ENCODE assay signal across 9 cellular contexts in genomic region chr13:24540236-24541126, GRCh38. TPM values are rescaled to one million over a fixed set of nuclear protein-coding genes. Genes with fewer than 3 reads are reported as not detected.
DNase-seq lines count a peak whose midpoint lies in the region; ATAC-seq and TF ChIP-seq lines count a peak whose summit lies in the region.
"Had no signal": no experiment of that assay in that cellular context is flagged by ENCODE, and none has a peak within 500 bp of the region (broad histone marks: within the 10 kb centered on the region; RNA-seq: fewer than 3 reads in every experiment).

No MANE protein-coding gene starts in this region.

- H4K5ac ChIP-seq in IMR-90 (ENCODE audit: low read depth, low read length) = no peak overlapping the region

- no peaks in the 10 kb centered on the region for H3K9me1 ChIP-seq in IMR-90 (ENCODE audit: insufficient read depth, low read length)

- H2BK20ac ChIP-seq in IMR-90 (ENCODE audit: low read depth, low read length) = no peak overlapping the region

- POLR2A ChIA-PET in IMR-90 (lab: Charles Lee; ENCODE audit: unreplicated experiment) = no interaction called here

- H3K4me3 ChIP-seq in IMR-90 (ENCODE audit: insufficient read depth, low read depth, low read length) (no peak overlapping the region), epithelial cell of proximal tubule (ENCODE audit: low read depth, low read length) (no peak overlapping the region), neural progenitor cell (no peak overlapping the region)

- H3K4me1 Mint-ChIP-seq in neural progenitor cell = peaks cover 2% of the 10 kb centered on the region

- no peak overlapping the region for H3K23ac ChIP-seq in IMR-90 (ENCODE audit: low read depth, low read length)

- no peaks in the 10 kb centered on the region for H3K79me2 ChIP-seq in neural progenitor cell (ENCODE audit: low read depth)

- no peaks in the 10 kb centered on the region for H3K36me3 Mint-ChIP-seq in neural progenitor cell

- H3K79me1 ChIP-seq in IMR-90 (ENCODE audit: low read depth in 1 of 2, low read length in 2 of 2) = no peaks in the 10 kb centered on the region

- in situ Hi-C loops in IMR-90 (cut with MboI; ENCODE audit: low sequenced_read_pairs) = no loop called here

- H3K18ac ChIP-seq in IMR-90 (ENCODE audit: low read depth, low read length) = no peak overlapping the region

- H2BK120ac ChIP-seq in IMR-90 (ENCODE audit: low read depth, low read length) = no peak overlapping the region

- H3K27me3 ChIP-seq in IMR-90 (ENCODE audit: control insufficient read depth, insufficient read depth, low read length) (peaks cover 28% of the 10 kb centered on the region), neural progenitor cell (peaks cover 46% of the 10 kb centered on the region)

- no peak overlapping the region for H2BK5ac ChIP-seq in IMR-90 (ENCODE audit: low read depth, low read length, poor library complexity, severe bottlenecking)

- no peak overlapping the region for H2AK5ac ChIP-seq in IMR-90 (ENCODE audit: low read depth, low read length)

- H4K20me1 ChIP-seq in IMR-90 (ENCODE audit: insufficient read depth, low read length) = no peaks in the 10 kb centered on the region
- no peaks in the 10 kb centered on the region for H4K20me1 ChIP-seq in neural progenitor cell (ENCODE audit: low read depth)

- H3K36me3 ChIP-seq in IMR-90 (ENCODE audit: control insufficient read depth, insufficient read depth, low read length) (no peaks in the 10 kb centered on the region), neural progenitor cell (no peaks in the 10 kb centered on the region)

- H3K27ac ChIP-seq in IMR-90 (ENCODE audit: insufficient read depth, low read length) (no peak overlapping the region), neural progenitor cell (no peak overlapping the region)
- H3K27ac ChIP-seq: VCaP had no signal

- ATAC-seq in IMR-90 (ENCODE audit: low read depth) = peak; percentile 35; the same call in 1 of the 2 replicates
- ATAC-seq in HG02610 (IDR thresholded peaks at IDR 0.05; ENCODE audit: unreplicated experiment) = no peak

- BruUV-seq in IMR-90 (replicated peaks; lab: Mats Ljungman, UMichigan) = no TSS peak

- TF ChIP-seq CTCF in IMR-90 (conservative IDR thresholded peaks at IDR 0.05; ENCODE audit: low read depth, low read length) (peak; percentile 19; the same call in 1 of the 2 replicates), epithelial cell of proximal tubule (conservative IDR thresholded peaks at IDR 0.05; ENCODE audit: low read depth, low read length) (peak; percentile 28), neural progenitor cell (IDR thresholded peaks at IDR 0.05) (peak; percentile 46)

- no peak for TF ChIP-seq RAD21 in IMR-90 (IDR thresholded peaks at IDR 0.05; ENCODE audit: low read length)

- CTCF ChIA-PET in IMR-90 (lab: Yijun Ruan, JAX) = no interaction called here

- no peak overlapping the region for H3K9ac ChIP-seq in IMR-90 (ENCODE audit: low read depth, low read length)
- no peak overlapping the region for H3K9ac ChIP-seq in neural progenitor cell

- H3K14ac ChIP-seq in IMR-90 (replicated peaks; ENCODE audit: low read depth, low read length) = no peak overlapping the region

- H3K4me3 Mint-ChIP-seq in neural progenitor cell = no peak overlapping the region

- dilution Hi-C loops in IMR-90 (cut with HindIII; ENCODE audit: low sequenced_read_pairs, unreplicated experiment) = no loop called here

- peaks cover 7% of the 10 kb centered on the region for H3K9me3 Mint-ChIP-seq in neural progenitor cell

- 82% methylated on average over 8 of the region's 32 CpGs; no CpG with 5 or more reads in 1 of the 2 experiments for WGBS in IMR-90 (ENCODE audit: extremely low coverage in 2 of 2, insufficient read length in 1 of 2), 2 experiments

- DNase-seq in Daoy (ENCODE audit: low read depth) (peak; percentile 23), IMR-90 (no peak), epithelial cell of proximal tubule (ENCODE audit: low read depth) (no peak), neural progenitor cell (ENCODE audit: low spot score) (peak; percentile 41), NCI-H1092 (lab: John Stamatoyannopoulos, UW) (no peak), HuH-7.5 (ENCODE audit: low spot score) (no peak), CD1c-positive myeloid dendritic cell (ENCODE audit: extremely low spot score) (no peak)

- H2AFZ ChIP-seq in IMR-90 (replicated peaks; ENCODE audit: low read length, poor library complexity) (peak overlapping the region; percentile 41), neural progenitor cell (replicated peaks) (peak overlapping the region; percentile 34)

- peaks cover 23% of the 10 kb centered on the region for H3K27me3 Mint-ChIP-seq in neural progenitor cell (ENCODE audit: insufficient read depth, low read depth)

- no peak overlapping the region for H2AK9ac ChIP-seq in IMR-90 (replicated peaks; ENCODE audit: low read depth, low read length, poor library complexity)

- H3K4ac ChIP-seq in IMR-90 (ENCODE audit: low read depth, low read length) = no peak overlapping the region

- no peaks in the 10 kb centered on the region for H3F3A ChIP-seq in neural progenitor cell (ENCODE audit: low read depth)

- no peak overlapping the region for H3K27ac Mint-ChIP-seq in neural progenitor cell

- H2BK15ac ChIP-seq in IMR-90 (ENCODE audit: low read depth, low read length) = no peak overlapping the region

- no peaks in the 10 kb centered on the region for H3K4me1 ChIP-seq in IMR-90 (ENCODE audit: control insufficient read depth, insufficient read depth, low read length)
- H3K4me1 ChIP-seq in neural progenitor cell = no peaks in the 10 kb centered on the region

- H4K91ac ChIP-seq in IMR-90 (ENCODE audit: insufficient read depth, low read depth, low read length) = no peak overlapping the region

- no peak overlapping the region for H3K56ac ChIP-seq in IMR-90 (ENCODE audit: extremely low read depth, insufficient read depth, low read length)

- H3K4me2 ChIP-seq in IMR-90 (ENCODE audit: low read depth, low read length) (no peak overlapping the region), neural progenitor cell (no peak overlapping the region)

- no peak overlapping the region for H4K8ac ChIP-seq in IMR-90 (ENCODE audit: low read depth in 2 of 2, low read length in 2 of 2)

- H3K9me3 ChIP-seq in IMR-90 (ENCODE audit: control insufficient read depth, insufficient read depth, low read length) (no peaks in the 10 kb centered on the region), neural progenitor cell (ENCODE audit: low read depth) (no peaks in the 10 kb centered on the region)

- intact Hi-C loops in IMR-90 (cut with micrococcal nuclease) = no loop called here

- TF ChIP-seq POLR2A in IMR-90 (IDR thresholded peaks at IDR 0.05; ENCODE audit: low read depth, low read length) = no peak

TF ChIP-seq in IMR-90, 13 proteins besides CTCF, POLR2A, EP300 and RAD21:
- TF ChIP-seq FOS (IDR thresholded peaks at IDR 0.05; ENCODE audit: low read depth, low read length) = no peak
- TF ChIP-seq ELK1 (IDR thresholded peaks at IDR 0.05; ENCODE audit: borderline replicate concordance, low read depth, low read length) = no peak
- no peak for TF ChIP-seq BHLHE40 (IDR thresholded peaks at IDR 0.05; ENCODE audit: low read depth, low read length)
- no peak for TF ChIP-seq NFE2L2 (IDR thresholded peaks at IDR 0.05; ENCODE audit: low read depth, low read length)
- TF ChIP-seq RFX5 (IDR thresholded peaks at IDR 0.05; ENCODE audit: low read depth, low read length) = no peak
- no peak for TF ChIP-seq SMC3 (IDR thresholded peaks at IDR 0.05; ENCODE audit: low read depth, low read length)
- TF ChIP-seq MAZ (IDR thresholded peaks at IDR 0.05; ENCODE audit: borderline replicate concordance, low read depth, low read length) = no peak
- TF ChIP-seq MXI1 (IDR thresholded peaks at IDR 0.05; ENCODE audit: borderline replicate concordance, low read depth, low read length) = no peak
- TF ChIP-seq MAFK (IDR thresholded peaks at IDR 0.05; ENCODE audit: low read depth, low read length) = no peak

RNA-seq across cellular contexts. Expression of gene PARP4, which starts 27.9 kb away (rescaled TPM):
- total RNA-seq in Daoy (2014; rRNA removed; shearing (Covaris generic)) = 27.8 and 29.4 TPM in 2 replicates
- total RNA-seq in IMR-90 (2012; rRNA removed) = 50.0 and 50.2 TPM in 2 replicates
- 27.6 and 31.7 TPM in 2 replicates for polyA plus RNA-seq in IMR-90 (2012; rRNA removed)
- polyA plus RNA-seq in IMR-90 (2012; cell fraction: cytosol; rRNA removed) = 10.7 and 10.9 TPM in 2 replicates
- 18.6 and 48.8 TPM in 2 replicates for polyA plus RNA-seq in IMR-90 (2012; cell fraction: nucleus; rRNA removed; ENCODE audit: low replicate concordance)
- 56.4 and 65.9 TPM in 2 replicates for total RNA-seq in epithelial cell of proximal tubule
- 40.2 and 44.6 TPM in 2 replicates for total RNA-seq in neural progenitor cell (ENCODE audit: low replicate concordance)

Comparison
In these comparisons a context has a peak if more than half of its experiments do, and no peak if none do; other contexts are left out.
1. DNase-seq: peak in Daoy (single experiment) and neural progenitor cell (single experiment); none in IMR-90 (single experiment), epithelial cell of proximal tubule (single experiment), NCI-H1092 (single experiment), HuH-7.5 (single experiment) and CD1c-positive myeloid dendritic cell (single experiment).
2. Peak in every context shown above with its lines, with median percentiles within 50 percentile points of each other: CTCF ChIP-seq.